In the genomic region with DNA sequence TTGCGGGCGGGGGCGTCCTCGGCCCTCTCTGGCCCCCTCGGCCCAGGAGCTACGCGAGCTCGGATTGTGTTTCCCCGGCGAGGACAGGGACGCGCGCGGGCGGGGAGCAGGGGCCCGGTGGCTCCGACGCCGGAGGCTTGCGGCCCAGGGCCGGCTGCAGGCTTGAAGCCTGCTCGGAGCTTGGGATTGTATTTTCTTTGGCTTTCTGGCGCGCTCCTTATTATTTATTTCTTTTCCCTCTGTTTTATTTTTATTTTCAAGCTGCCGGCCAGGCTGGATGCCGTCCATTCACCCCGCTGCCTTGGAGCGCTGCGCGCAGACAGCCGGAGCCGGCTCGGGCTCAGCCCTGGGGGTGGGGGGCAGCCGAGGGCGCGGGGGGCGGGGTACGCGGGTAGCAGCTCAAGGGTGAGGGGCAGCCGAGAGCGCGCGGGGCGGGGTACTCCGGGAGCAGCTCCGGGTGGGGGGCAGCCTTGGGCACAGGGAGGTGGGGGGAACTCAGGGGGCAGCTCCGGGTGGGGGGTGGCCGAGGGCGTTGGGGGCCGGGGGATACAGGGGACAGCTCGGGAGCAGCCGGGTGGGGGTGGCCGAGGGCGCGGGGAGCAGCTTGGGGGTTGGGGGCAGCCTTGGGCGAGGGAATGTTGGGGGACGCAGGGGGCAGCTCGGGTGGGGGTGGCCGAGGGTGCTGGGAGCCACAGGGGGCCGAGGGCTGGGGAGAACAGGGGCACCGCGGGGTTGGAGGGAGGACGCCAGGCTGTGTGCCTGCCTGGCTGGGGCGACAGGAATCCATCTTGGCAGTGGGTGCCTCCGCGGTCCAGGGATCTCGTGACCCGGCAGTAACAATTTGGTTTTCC, we compare ENCODE assay signal across 11 cellular contexts. TPM values are rescaled to one million over a fixed set of nuclear protein-coding genes. Genes with fewer than 3 reads are reported as not detected.
DNase-seq lines count a peak whose midpoint lies in the region; ATAC-seq and TF ChIP-seq lines count a peak whose summit lies in the region.
"Had no signal": no experiment of that assay in that cellular context is flagged by ENCODE, and none has a peak within 500 bp of the region (broad histone marks: within the 10 kb centered on the region; RNA-seq: fewer than 3 reads in every experiment).

No MANE protein-coding gene starts in this region.

- no TSS peak for BruUV-seq in PC-3 (replicated peaks; lab: Mats Ljungman, UMichigan)

- WGBS in iPS DF 6.9 (ENCODE audit: insufficient coverage, insufficient read length): no CpG with 5 or more reads among the region's 68 CpGs

- H3K36me3 Mint-ChIP-seq in progenitor cell of endocrine pancreas (ENCODE audit: insufficient read depth): no peaks in the 10 kb centered on the region
- H3K36me3 Mint-ChIP-seq in effector memory CD8-positive, alpha-beta T cell (ENCODE audit: insufficient read depth): no peaks in the 10 kb centered on the region
- H3K36me3 Mint-ChIP-seq in activated T-helper 2 cell treated with anti-CD3 and anti-CD28 coated beads, Interferon-gamma antibody, Interleukin-2, Interleukin-4, amounts not matched to agents 10 μg/mL and 5 μg/mL and 100 μg/mL, durations not matched to agents 14 hours and 24 hours and 36 hours (ENCODE audit: low read depth): peaks cover 3% of the 10 kb centered on the region

- in situ Hi-C loops in brain microvascular endothelial cell (cut with HindIII; ENCODE audit: low pct_ligation_motif_present, low sequenced_read_pairs): loop anchor here (25.0 kb wide), 1 partner anchor 662 kb away; no protein-coding TSS in a partner anchor

- H2AFZ ChIP-seq in PC-3 (ENCODE audit: low read length): no peak overlapping the region

- no peak overlapping the region for H3K9ac ChIP-seq in PC-3 (ENCODE audit: low read length)

- no peaks in the 10 kb centered on the region for H3K9me3 Mint-ChIP-seq in progenitor cell of endocrine pancreas (ENCODE audit: low read depth)
- no peaks in the 10 kb centered on the region for H3K9me3 Mint-ChIP-seq in effector memory CD8-positive, alpha-beta T cell
- H3K9me3 Mint-ChIP-seq in activated T-helper 2 cell treated with anti-CD3 and anti-CD28 coated beads, Interferon-gamma antibody, Interleukin-2, Interleukin-4, amounts not matched to agents 10 μg/mL and 5 μg/mL and 100 μg/mL, durations not matched to agents 14 hours and 24 hours and 36 hours: no peaks in the 10 kb centered on the region

- H3K4me3 ChIP-seq in brain microvascular endothelial cell (ENCODE audit: low read depth, low read length) (peak overlapping the region; percentile 35), iPS DF 6.9 (ENCODE audit: low read length) (peak overlapping the region; percentile 18; the same call in 1 of the 2 replicates), PC-3 (ENCODE audit: low read length) (no peak overlapping the region)

- H3F3A ChIP-seq in PC-3 (ENCODE audit: low read length, unreplicated experiment): no peaks in the 10 kb centered on the region

- TF ChIP-seq CTCF in brain microvascular endothelial cell (IDR thresholded peaks at IDR 0.05; ENCODE audit: low read depth, low read length, missing control alignments) (no peak), progenitor cell of endocrine pancreas (IDR thresholded peaks at IDR 0.05; ENCODE audit: unreplicated experiment) (no peak), PC-3 (conservative IDR thresholded peaks at IDR 0.05; ENCODE audit: low read depth, low read length) (no peak)

- H3K4me3 Mint-ChIP-seq in progenitor cell of endocrine pancreas (ENCODE audit: low read depth): peak overlapping the region; percentile 48
- H3K4me3 Mint-ChIP-seq in effector memory CD8-positive, alpha-beta T cell: no peak overlapping the region
- no peak overlapping the region for H3K4me3 Mint-ChIP-seq in activated T-helper 2 cell treated with anti-CD3 and anti-CD28 coated beads, Interferon-gamma antibody, Interleukin-2, Interleukin-4, amounts not matched to agents 10 μg/mL and 5 μg/mL and 100 μg/mL, durations not matched to agents 14 hours and 24 hours and 36 hours (ENCODE audit: low read depth)

- H3K36me3 ChIP-seq in brain microvascular endothelial cell (replicated peaks) (no peaks in the 10 kb centered on the region), iPS DF 6.9 (ENCODE audit: control insufficient read depth, insufficient read depth, low read length) (no peaks in the 10 kb centered on the region), PC-3 (ENCODE audit: low read depth, low read length) (no peaks in the 10 kb centered on the region)

- no peak overlapping the region for H3K27ac Mint-ChIP-seq in progenitor cell of endocrine pancreas
- no peak overlapping the region for H3K27ac Mint-ChIP-seq in effector memory CD8-positive, alpha-beta T cell
- no peak overlapping the region for H3K27ac Mint-ChIP-seq in activated T-helper 2 cell treated with anti-CD3 and anti-CD28 coated beads, Interferon-gamma antibody, Interleukin-2, Interleukin-4, amounts not matched to agents 10 μg/mL and 5 μg/mL and 100 μg/mL, durations not matched to agents 14 hours and 24 hours and 36 hours

- peaks cover 56% of the 10 kb centered on the region for H3K27me3 Mint-ChIP-seq in progenitor cell of endocrine pancreas
- no peaks in the 10 kb centered on the region for H3K27me3 Mint-ChIP-seq in effector memory CD8-positive, alpha-beta T cell
- no peaks in the 10 kb centered on the region for H3K27me3 Mint-ChIP-seq in activated T-helper 2 cell treated with anti-CD3 and anti-CD28 coated beads, Interferon-gamma antibody, Interleukin-2, Interleukin-4, amounts not matched to agents 10 μg/mL and 5 μg/mL and 100 μg/mL, durations not matched to agents 14 hours and 24 hours and 36 hours (ENCODE audit: low read depth)

- POLR2A ChIA-PET in PC-3 (lab: Charles Lee; ENCODE audit: unreplicated experiment): no interaction called here

- no peaks in the 10 kb centered on the region for H3K9me2 ChIP-seq in PC-3 (replicated peaks; ENCODE audit: low read length)

- H3K4me1 Mint-ChIP-seq in progenitor cell of endocrine pancreas (ENCODE audit: low read depth): peaks cover 3% of the 10 kb centered on the region
- peaks cover 6 to 7% of the 10 kb centered on the region in 2 donors for H3K4me1 Mint-ChIP-seq in effector memory CD8-positive, alpha-beta T cell (ENCODE audit: low read depth in 2 of 2)
- no peaks in the 10 kb centered on the region for H3K4me1 Mint-ChIP-seq in activated T-helper 2 cell treated with anti-CD3 and anti-CD28 coated beads, Interferon-gamma antibody, Interleukin-2, Interleukin-4, amounts not matched to agents 10 μg/mL and 5 μg/mL and 100 μg/mL, durations not matched to agents 14 hours and 24 hours and 36 hours (ENCODE audit: low read depth)

- no peak overlapping the region for H3K27ac ChIP-seq in brain microvascular endothelial cell
- no peak overlapping the region for H3K27ac ChIP-seq in iPS DF 6.9 (ENCODE audit: low read length)
- H3K27ac ChIP-seq in PC-3 (ENCODE audit: low read length): no peak overlapping the region

- H3K27me3 ChIP-seq in brain microvascular endothelial cell (replicated peaks) (no peaks in the 10 kb centered on the region), iPS DF 6.9 (ENCODE audit: control insufficient read depth, insufficient read depth, low read length) (no peaks in the 10 kb centered on the region), PC-3 (ENCODE audit: low read length) (no peaks in the 10 kb centered on the region)

- peaks cover 5% of the 10 kb centered on the region; the same call in 1 of the 2 replicates for H3K4me1 ChIP-seq in iPS DF 6.9 (ENCODE audit: control insufficient read depth, insufficient read depth, low read length)
- H3K4me1 ChIP-seq in PC-3 (ENCODE audit: insufficient read depth, low read length): peaks cover 4% of the 10 kb centered on the region; the same call in 1 of the 2 replicates

- no peaks in the 10 kb centered on the region for H3K79me2 ChIP-seq in PC-3 (ENCODE audit: low read length)

- intact Hi-C loops in activated T-helper 2 cell treated with anti-CD3 and anti-CD28 coated beads, Interferon-gamma antibody, Interleukin-2, Interleukin-4, amounts not matched to agents 10 μg/mL and 5 μg/mL and 100 μg/mL, durations not matched to agents 14 hours and 24 hours and 36 hours (cut with micrococcal nuclease): no loop called here
- intact Hi-C loops in PC-3 (cut with micrococcal nuclease): no loop called here

- peak; percentile 53 for DNase-seq in AG20443 (ENCODE audit: low spot score)
- no peak for DNase-seq in brain microvascular endothelial cell
- no peak for DNase-seq in iPS DF 6.9 (ENCODE audit: low read depth, low spot score)
- DNase-seq in progenitor cell of endocrine pancreas (ENCODE audit: low spot score, unreplicated experiment): no peak
- no peak for DNase-seq in effector memory CD8-positive, alpha-beta T cell
- DNase-seq in activated T-helper 2 cell treated with anti-CD3 and anti-CD28 coated beads, Interferon-gamma antibody, Interleukin-2, Interleukin-4, amounts not matched to agents 10 μg/mL and 5 μg/mL and 100 μg/mL, durations not matched to agents 14 hours and 24 hours and 36 hours (ENCODE audit: low spot score): no peak
- no peak for DNase-seq in PC-3
- DNase-seq: activated T-cell treated with anti-CD3 and anti-CD28 coated beads, Interleukin-2, amount 50 U/mL, for 48 hours; NCI-H2171 treated with DMSO at 0.1 percent for 48 hours; SW 1271 had no signal

- H3K9me3 ChIP-seq in iPS DF 6.9 (ENCODE audit: control insufficient read depth, insufficient read depth, low read length): no peaks in the 10 kb centered on the region
- no peaks in the 10 kb centered on the region for H3K9me3 ChIP-seq in PC-3 (ENCODE audit: low read length)

- CTCF ChIA-PET in PC-3 (lab: Charles Lee): no interaction called here

- no peaks in the 10 kb centered on the region for H4K20me1 ChIP-seq in PC-3 (ENCODE audit: low read length)

- no peak overlapping the region for H3K4me2 ChIP-seq in PC-3 (ENCODE audit: low read length)

- ATAC-seq in effector memory CD8-positive, alpha-beta T cell (replicated peaks): no peak
- ATAC-seq in PC-3 (no peak), HG02970 (IDR thresholded peaks at IDR 0.05; ENCODE audit: low FRiP score, unreplicated experiment) (no peak)

RNA-seq across cellular contexts. Expression of a gene that starts 42.7 kb away (rescaled TPM):
- not detected in 2 replicates for total RNA-seq in progenitor cell of endocrine pancreas
- total RNA-seq in activated T-helper 2 cell treated with anti-CD3 and anti-CD28 coated beads, Interferon-gamma antibody, Interleukin-2, Interleukin-4, amounts not matched to agents 10 μg/mL and 5 μg/mL and 100 μg/mL, durations not matched to agents 14 hours and 24 hours and 36 hours: not detected in 2 replicates
- total RNA-seq in PC-3 (2014; rRNA removed): not detected in 2 replicates
